ENCODE assay signal across 8 cellular contexts in the genomic region with DNA sequence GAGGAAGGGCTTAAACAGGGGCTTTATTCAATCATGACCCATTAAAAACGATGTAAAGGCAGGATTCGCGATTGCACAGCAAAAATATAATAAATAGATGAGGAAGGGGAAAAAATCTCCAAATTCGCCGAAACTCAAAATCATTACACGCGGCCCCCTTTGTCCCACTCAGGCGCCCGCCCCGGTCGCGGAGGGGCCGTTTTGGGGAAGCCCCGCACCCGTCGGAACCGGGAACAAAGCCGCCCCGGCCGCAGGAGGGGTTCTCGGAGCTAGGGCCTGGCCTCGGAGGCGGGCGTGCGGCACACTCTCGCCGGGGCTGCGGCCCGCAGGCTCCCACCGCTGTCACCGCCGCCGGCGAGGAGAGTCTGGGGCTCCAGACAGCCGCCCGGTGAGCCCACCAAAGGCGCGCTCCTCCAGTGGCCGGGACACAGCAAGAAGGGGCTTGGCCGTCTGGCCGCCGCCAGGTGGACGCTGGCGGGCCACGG. TPM values are rescaled to one million over a fixed set of nuclear protein-coding genes. Genes with fewer than 3 reads are reported as not detected.
DNase-seq lines count a peak whose midpoint lies in the region; ATAC-seq and TF ChIP-seq lines count a peak whose summit lies in the region.

No MANE protein-coding gene starts in this region.

- H3K4me3 ChIP-seq in BJ (ENCODE audit: low read depth, low read length), result peak overlapping the region; percentile 77
- peak overlapping the region; percentile 97 for H3K4me3 ChIP-seq in endocrine pancreas (ENCODE audit: control insufficient read depth, insufficient read depth, low read length)
- peak overlapping the region; percentile 46 for H3K4me3 ChIP-seq in naive thymus-derived CD4-positive, alpha-beta T cell (ENCODE audit: low read length)
- H3K4me3 ChIP-seq in testis, result peak overlapping the region; percentile 90 to 96

- peaks cover 0 to 21% (median 0%) of the 10 kb centered on the region in 5 donors for H3K27me3 Mint-ChIP-seq in naive thymus-derived CD4-positive, alpha-beta T cell

- ATAC-seq in GM19395 (IDR thresholded peaks at IDR 0.05; ENCODE audit: unreplicated experiment), result peak; percentile 18
- peak; percentile 5 for ATAC-seq in HG03558 (IDR thresholded peaks at IDR 0.05; ENCODE audit: extremely low read depth, unreplicated experiment)
- ATAC-seq in naive thymus-derived CD4-positive, alpha-beta T cell, result peak; percentile 7

- peak overlapping the region; percentile 94 to 99 (median 96) for H3K4me3 Mint-ChIP-seq in naive thymus-derived CD4-positive, alpha-beta T cell

- H3K9me3 ChIP-seq in endocrine pancreas (ENCODE audit: control insufficient read depth, low read length), result no peaks in the 10 kb centered on the region
- no peaks in the 10 kb centered on the region for H3K9me3 ChIP-seq in naive thymus-derived CD4-positive, alpha-beta T cell (ENCODE audit: control insufficient read depth in 2 of 3, low read length in 3 of 3)
- no peaks in the 10 kb centered on the region for H3K9me3 ChIP-seq in testis

- TF ChIP-seq CTCF in BJ (IDR thresholded peaks at IDR 0.05; ENCODE audit: insufficient read depth, low read depth, low read length), result no peak
- TF ChIP-seq CTCF in testis (IDR thresholded peaks at IDR 0.05), result no peak

- WGBS in testis, 2 donors, result 0 to 1% methylated on average over 21 to 35 of the region's 45 CpGs

- H3K27ac Mint-ChIP-seq in naive thymus-derived CD4-positive, alpha-beta T cell, result peak overlapping the region; percentile 90 to 98 (median 95)

- DNase-seq in BJ (ENCODE audit: low read depth), result no peak
- peak; percentile 39 for DNase-seq in activated CD4-positive, alpha-beta T cell treated with anti-CD3 and anti-CD28 coated beads for 48 hours
- DNase-seq in naive thymus-derived CD4-positive, alpha-beta T cell, result peak in 3 of 9 donors; percentile 15 to 52 (median 32)
- peak; percentile 35 for DNase-seq in testis
- no peak for DNase-seq in inferior parietal cortex (ENCODE audit: extremely low spot score)

- POLR2A ChIA-PET in BJ (lab: Charles Lee), result no interaction called here
- POLR2A ChIA-PET in naive thymus-derived CD4-positive, alpha-beta T cell (lab: Charles Lee), result interaction anchor here (1.2 to 3.9 kb wide), 5 partner anchors 41 to 1502 kb away, joined by 3 to 26 read pairs (median 5); a partner anchor contains a TSS

- H3K9ac ChIP-seq in endocrine pancreas (ENCODE audit: control insufficient read depth, insufficient read depth, low read length), result peak overlapping the region; percentile 67

- H3K36me3 Mint-ChIP-seq in naive thymus-derived CD4-positive, alpha-beta T cell, result peaks cover 0 to 4% (median 0%) of the 10 kb centered on the region in 5 donors

- H3K4me1 ChIP-seq in endocrine pancreas (ENCODE audit: control insufficient read depth, insufficient read depth, low read length) (no peaks in the 10 kb centered on the region), testis (peaks cover 8% of the 10 kb centered on the region)
- peaks cover 9 to 12% of the 10 kb centered on the region in 2 donors for H3K4me1 ChIP-seq in naive thymus-derived CD4-positive, alpha-beta T cell (ENCODE audit: control insufficient read depth in 2 of 2, insufficient read depth in 2 of 2, low read length in 2 of 2)

- H3K27ac ChIP-seq in naive thymus-derived CD4-positive, alpha-beta T cell (ENCODE audit: low read depth, low read length), result peak overlapping the region; percentile 81
- H3K27ac ChIP-seq in testis, result peak overlapping the region; percentile 87 to 94

- H3K4me1 Mint-ChIP-seq in naive thymus-derived CD4-positive, alpha-beta T cell, result peaks cover 21 to 37% (median 29%) of the 10 kb centered on the region in 7 donors

- peaks cover 0 to 6% (median 0%) of the 10 kb centered on the region in 11 donors for H3K9me3 Mint-ChIP-seq in naive thymus-derived CD4-positive, alpha-beta T cell

- intact Hi-C loops in naive thymus-derived CD4-positive, alpha-beta T cell (cut with micrococcal nuclease), result loop anchor here (2.0 to 5.0 kb wide), 4 partner anchors 14 to 312 kb away; a partner anchor contains a TSS
- intact Hi-C loops in testis (cut with DNase I; ENCODE audit: low total_unique reads), result no loop called here

- H3K36me3 ChIP-seq in BJ (ENCODE audit: control insufficient read depth, insufficient read depth, low read length), result no peaks in the 10 kb centered on the region
- no peaks in the 10 kb centered on the region for H3K36me3 ChIP-seq in endocrine pancreas (ENCODE audit: control insufficient read depth, insufficient read depth, low read length)
- peaks cover 0 to 7% (median 0%) of the 10 kb centered on the region in 3 experiments for H3K36me3 ChIP-seq in naive thymus-derived CD4-positive, alpha-beta T cell (ENCODE audit: control insufficient read depth in 2 of 3, insufficient read depth in 3 of 3, low read length in 3 of 3)
- H3K36me3 ChIP-seq in testis (ENCODE audit: low read depth, missing control alignments), result no peaks in the 10 kb centered on the region

- H3K27me3 ChIP-seq in BJ (ENCODE audit: control insufficient read depth, insufficient read depth, low read length), result no peaks in the 10 kb centered on the region; the same call in 1 of the 2 replicates
- H3K27me3 ChIP-seq in endocrine pancreas (ENCODE audit: control insufficient read depth, insufficient read depth, low read length), result no peaks in the 10 kb centered on the region
- no peaks in the 10 kb centered on the region for H3K27me3 ChIP-seq in naive thymus-derived CD4-positive, alpha-beta T cell (ENCODE audit: control insufficient read depth in 2 of 2, insufficient read depth in 2 of 2, low read length in 2 of 2)
- H3K27me3 ChIP-seq in testis, result no peaks in the 10 kb centered on the region

- TF ChIP-seq POLR2A in testis (IDR thresholded peaks at IDR 0.05), result no peak

- CTCF ChIA-PET in BJ (lab: Yijun Ruan, JAX), result interaction anchor here (0.6 to 1.0 kb wide), 2 partner anchors 14 to 15 kb away, joined by 3 read pairs; no protein-coding TSS in a partner anchor
- CTCF ChIA-PET in naive thymus-derived CD4-positive, alpha-beta T cell (lab: Charles Lee), result no interaction called here

RNA-seq across cellular contexts. Expression of a gene that starts 0.5 kb away (rescaled TPM):
- 2.1 and 5.8 TPM in 2 replicates for polyA plus RNA-seq in BJ (2011; rRNA removed)
- 2.8 and 2.9 TPM in 2 replicates for polyA minus RNA-seq in BJ (2011; rRNA and poly(A)+ RNA removed)
- total RNA-seq in naive thymus-derived CD4-positive, alpha-beta T cell, result 10 to 100 TPM in 3 of 5 experiments, 1 to 10 TPM in 2; 5.6 to 14.0 (median 12.7) TPM
- polyA plus RNA-seq in naive thymus-derived CD4-positive, alpha-beta T cell, result 1 to 10 TPM; 5.3 to 8.8 TPM
- total RNA-seq in testis, result 10 to 100 TPM; 32.0 to 45.4 TPM
- 44.9 TPM for polyA plus RNA-seq in testis (ENCODE audit: insufficient read depth, low read depth, low replicate concordance)

RNA-seq across cellular contexts. Expression of a gene that starts 53.7 kb away (rescaled TPM):
- 22.3 and 34.1 TPM in 2 replicates for polyA plus RNA-seq in BJ (2011; rRNA removed)
- 35.5 and 61.0 TPM in 2 replicates for polyA minus RNA-seq in BJ (2011; rRNA and poly(A)+ RNA removed)
- total RNA-seq in naive thymus-derived CD4-positive, alpha-beta T cell, result 1 to 10 TPM in 2 of 5 experiments, under 1 TPM in 3; 0.40 to 7.7 (median 0.73) TPM
- under 1 TPM; 0.40 to 0.64 TPM for polyA plus RNA-seq in naive thymus-derived CD4-positive, alpha-beta T cell
- total RNA-seq in testis, result 10 to 100 TPM; 46.6 to 80.6 TPM
- polyA plus RNA-seq in testis (ENCODE audit: insufficient read depth, low read depth, low replicate concordance), result 38.8 TPM

Comparison
In these comparisons a context has a peak if more than half of its experiments do, and no peak if none do; other contexts are left out.
1. DNase-seq: peak in activated CD4-positive, alpha-beta T cell treated with anti-CD3 and anti-CD28 coated beads for 48 hours (single experiment) and testis (single experiment); none in BJ (single experiment) and inferior parietal cortex (single experiment).
2. H3K4me3 ChIP-seq: peak in every context shown above with its lines; median percentile 97 in endocrine pancreas; 93 in testis; 77 in BJ; 46 in naive thymus-derived CD4-positive, alpha-beta T cell.
3. RNA of a gene that starts 53.7 kb away (polyA plus RNA-seq): 38.8 TPM in testis (single experiment) and 22.3 to 34.1 TPM in BJ; 0.40 to 0.64 TPM in naive thymus-derived CD4-positive, alpha-beta T cell; every median in the first group is over 10 times any median in the second.
4. Peak in every context shown above with its lines, with median percentiles within 50 percentile points of each other: ATAC-seq.